ENCODE assay signal across 12 cellular contexts in genomic region chr9:93125331-93125894, GRCh38. TPM values are rescaled to one million over a fixed set of nuclear protein-coding genes. Genes with fewer than 3 reads are reported as not detected.
DNase-seq lines count a peak whose midpoint lies in the region; ATAC-seq, FAIRE-seq and TF ChIP-seq lines count a peak whose summit lies in the region.
"Had no signal": no experiment of that assay in that cellular context is flagged by ENCODE, and none has a peak within 500 bp of the region (broad histone marks: within the 10 kb centered on the region; RNA-seq: fewer than 3 reads in every experiment).

No MANE protein-coding gene starts in this region.

- DNase-seq in 8988T (peak; percentile 8), D721Med (ENCODE audit: insufficient read length, low spot score) (peak; percentile 7), NCI-H1105 (lab: John Stamatoyannopoulos, UW) (no peak), GM13977 (ENCODE audit: low spot score) (no peak), HUDEP-2 (lab: John Stamatoyannopoulos, UW; ENCODE audit: unreplicated experiment in 76 of 76) (no peak)
- no peak for DNase-seq in activated naive CD8-positive, alpha-beta T cell treated with anti-CD3 and anti-CD28 coated beads, Interleukin-2, amount 10 ng/mL, durations not matched to agents 7 days and 5 days
- DNase-seq: activated CD4-positive, alpha-beta T cell treated with anti-CD3 and anti-CD28 coated beads, Interleukin-2, amount 50 U/mL, for 4 hours had no signal

- no peak overlapping the region for H3K4me3 ChIP-seq in neutrophil (ENCODE audit: low read depth in 1 of 2, low read length in 1 of 2)
- H3K4me3 ChIP-seq: uterus had no signal

- peaks cover 100% of the 10 kb centered on the region for H3K36me3 ChIP-seq in neutrophil
- H3K36me3 ChIP-seq: uterus had no signal

- no peaks in the 10 kb centered on the region for H3K27me3 Mint-ChIP-seq in activated naive CD8-positive, alpha-beta T cell treated with anti-CD3 and anti-CD28 coated beads, Interleukin-2, amount 10 ng/mL, durations not matched to agents 7 days and 5 days
- H3K27me3 Mint-ChIP-seq: memory B cell had no signal

- H3K36me3 Mint-ChIP-seq in activated naive CD8-positive, alpha-beta T cell treated with anti-CD3 and anti-CD28 coated beads, Interleukin-2, amount 10 ng/mL, durations not matched to agents 7 days and 5 days: peaks cover 4% of the 10 kb centered on the region
- H3K36me3 Mint-ChIP-seq: memory B cell had no signal

- H3K9me3 Mint-ChIP-seq in activated naive CD8-positive, alpha-beta T cell treated with anti-CD3 and anti-CD28 coated beads, Interleukin-2, amount 10 ng/mL, durations not matched to agents 7 days and 5 days: no peaks in the 10 kb centered on the region
- H3K9me3 Mint-ChIP-seq: memory B cell had no signal

- no peaks in the 10 kb centered on the region for H3K27me3 ChIP-seq in neutrophil
- H3K27me3 ChIP-seq: uterus had no signal

- ATAC-seq in activated naive CD8-positive, alpha-beta T cell treated with anti-CD3 and anti-CD28 coated beads, Interleukin-2, amount 10 ng/mL, durations not matched to agents 7 days and 5 days (ENCODE audit: low read depth): no peak
- ATAC-seq in HG02763 (IDR thresholded peaks at IDR 0.05; ENCODE audit: unreplicated experiment): no peak

- POLR2A ChIA-PET in activated naive CD8-positive, alpha-beta T cell treated with anti-CD3 and anti-CD28 coated beads, Interleukin-2, amount 10 ng/mL, durations not matched to agents 7 days and 5 days (lab: Charles Lee): interaction anchor here (1.0 to 3.4 kb wide), 3 partner anchors 9 to 17 kb away, joined by 4 to 12 read pairs (median 5); partner anchors contain the start of gene NINJ1

- TF ChIP-seq CTCF in D721Med (IDR thresholded peaks at IDR 0.05; ENCODE audit: insufficient read depth, missing control alignments): no peak
- TF ChIP-seq CTCF in neutrophil (IDR thresholded peaks at IDR 0.05): no peak
- TF ChIP-seq CTCF in GM13977 (IDR thresholded peaks at IDR 0.05; ENCODE audit: extremely low read depth, insufficient read depth, missing control alignments): no peak

- no peaks in the 10 kb centered on the region for H3K9me3 ChIP-seq in neutrophil
- H3K9me3 ChIP-seq: uterus had no signal

- in situ Hi-C loops in GM13977 (cut with MboI; ENCODE audit: low pct_unique_long_range_greater_than_20kb, low sequenced_read_pairs, unreplicated experiment): no loop called here

- no peak for FAIRE-seq in D721Med (lab: Jason Lieb, UNC)

- peak overlapping the region; percentile 97 for H3K27ac Mint-ChIP-seq in activated naive CD8-positive, alpha-beta T cell treated with anti-CD3 and anti-CD28 coated beads, Interleukin-2, amount 10 ng/mL, durations not matched to agents 7 days and 5 days
- H3K27ac Mint-ChIP-seq: memory B cell had no signal

- peaks cover 79 to 89% of the 10 kb centered on the region in 2 experiments for H3K4me1 ChIP-seq in neutrophil (ENCODE audit: control insufficient read depth in 1 of 2, insufficient read depth in 1 of 2, low read depth in 1 of 2, low read length in 1 of 2)

- H3K4me3 Mint-ChIP-seq in activated naive CD8-positive, alpha-beta T cell treated with anti-CD3 and anti-CD28 coated beads, Interleukin-2, amount 10 ng/mL, durations not matched to agents 7 days and 5 days: peak overlapping the region; percentile 77
- H3K4me3 Mint-ChIP-seq: memory B cell had no signal

- H3K4me1 Mint-ChIP-seq in activated naive CD8-positive, alpha-beta T cell treated with anti-CD3 and anti-CD28 coated beads, Interleukin-2, amount 10 ng/mL, durations not matched to agents 7 days and 5 days: peaks cover 23% of the 10 kb centered on the region

- H3K27ac ChIP-seq in neutrophil: peak overlapping the region; percentile 100

RNA-seq across cellular contexts. Expression of gene NINJ1, which starts 8.6 kb away (rescaled TPM):
- total RNA-seq in activated naive CD8-positive, alpha-beta T cell treated with anti-CD3 and anti-CD28 coated beads, Interleukin-2, amount 10 ng/mL, durations not matched to agents 7 days and 5 days: 10 to 100 TPM; 29.5 to 30.4 TPM

RNA-seq across cellular contexts. Expression of gene CARD19, which starts 29.4 kb away (rescaled TPM):
- 10 to 100 TPM; 68.1 to 68.2 TPM for total RNA-seq in activated naive CD8-positive, alpha-beta T cell treated with anti-CD3 and anti-CD28 coated beads, Interleukin-2, amount 10 ng/mL, durations not matched to agents 7 days and 5 days

RNA-seq across cellular contexts. Expression of gene WNK2, which starts 58.5 kb away (rescaled TPM):
- under 1 TPM in 1 of 2 experiments, not detected in 1; 0.25 TPM for total RNA-seq in activated naive CD8-positive, alpha-beta T cell treated with anti-CD3 and anti-CD28 coated beads, Interleukin-2, amount 10 ng/mL, durations not matched to agents 7 days and 5 days
- total RNA-seq: fibroblast of lung had no signal

Comparison
In these comparisons a context has a peak if more than half of its experiments do, and no peak if none do; other contexts are left out.
1. DNase-seq: peak in 8988T (single experiment) and D721Med (single experiment); none in activated naive CD8-positive, alpha-beta T cell treated with anti-CD3 and anti-CD28 coated beads, Interleukin-2, amount 10 ng/mL, durations not matched to agents 7 days and 5 days (single experiment), NCI-H1105 (single experiment), GM13977 (single experiment) and HUDEP-2 (0 of 76).